In genomic region chr20:63957690-63958441, GRCh38 we compare ENCODE assay signal across 8 cellular contexts. TPM values are rescaled to one million over a fixed set of nuclear protein-coding genes. Genes with fewer than 3 reads are reported as not detected.
DNase-seq lines count a peak whose midpoint lies in the region; ATAC-seq and TF ChIP-seq lines count a peak whose summit lies in the region.

No MANE protein-coding gene starts in this region.

- intact Hi-C loops in spleen (cut with DNase I; ENCODE audit: low total_unique reads), result no loop called here

- peaks cover 0 to 47% (median 33%) of the 10 kb centered on the region in 6 donors for H3K36me3 ChIP-seq in spleen

- no peak for ATAC-seq in HG03196 (IDR thresholded peaks at IDR 0.05; ENCODE audit: unreplicated experiment)

- WGBS in spleen, 5 donors, result 47 to 64% (median 55%) methylated on average over 11 to 13 of the region's 13 CpGs

- TF ChIP-seq CTCF in fibroblast of pulmonary artery (IDR thresholded peaks at IDR 0.05; ENCODE audit: low read length, missing control alignments) (no peak), spleen (IDR thresholded peaks at IDR 0.05 in 8 of 11, conservative IDR thresholded peaks at IDR 0.05 in 3 of 11) (no peak)

- H3K9me3 ChIP-seq in spleen, result no peaks in the 10 kb centered on the region

- peak overlapping the region in 5 of 8 donors; percentile 65 to 96 (median 92) for H3K27ac ChIP-seq in spleen

- peaks cover 25 to 53% (median 45%) of the 10 kb centered on the region in 6 donors for H3K4me1 ChIP-seq in spleen

- no peak overlapping the region for H3K4me3 ChIP-seq in fibroblast of pulmonary artery (replicated peaks; ENCODE audit: low read depth, low read length)
- H3K4me3 ChIP-seq in spleen, result peak overlapping the region in 2 of 8 donors; percentile 96 to 99

- TF ChIP-seq POLR2A in spleen (IDR thresholded peaks at IDR 0.05), result no peak

- H3K27me3 ChIP-seq in spleen (replicated peaks in 1 of 7), result no peaks in the 10 kb centered on the region

- peak; percentile 52 to 82 for DNase-seq in activated CD4-positive, alpha-beta T cell treated with anti-CD3 and anti-CD28 coated beads for 4 hours
- DNase-seq in activated CD4-positive, alpha-beta T cell treated with anti-CD3 and anti-CD28 coated beads for 1 hour, result no peak
- DNase-seq in SK-N-DZ (ENCODE audit: low spot score), result peak; percentile 61
- peak; percentile 45 for DNase-seq in fibroblast of pulmonary artery (ENCODE audit: low read depth)
- DNase-seq in spleen, result peak; percentile 79
- no peak for DNase-seq in pons (ENCODE audit: low spot score)
- no peak for DNase-seq in KG1 (lab: John Stamatoyannopoulos, UW)

RNA-seq across cellular contexts. Expression of gene UCKL1, which starts 1.6 kb away (rescaled TPM):
- polyA plus RNA-seq in SK-N-DZ (2014; cell fraction: cytosol; rRNA removed), result 37.5 and 37.9 TPM in 2 replicates
- polyA plus RNA-seq in SK-N-DZ (2014; cell fraction: nucleus; rRNA removed), result 113 and 219 TPM in 2 replicates
- 10 to 100 TPM; 34.2 to 52.2 (median 47.1) TPM for total RNA-seq in spleen
- polyA plus RNA-seq in spleen, result 10 to 100 TPM; 36.0 to 68.0 (median 62.7) TPM

RNA-seq across cellular contexts. Expression of gene ZNF512B, which starts 11.9 kb away (rescaled TPM):
- polyA plus RNA-seq in SK-N-DZ (2014; cell fraction: cytosol; rRNA removed), result 23.6 and 26.7 TPM in 2 replicates
- polyA plus RNA-seq in SK-N-DZ (2014; cell fraction: nucleus; rRNA removed), result 70.8 and 86.4 TPM in 2 replicates
- 10 to 100 TPM in 6 of 7 donors, 1 to 10 TPM in 1; 9.5 to 21.8 (median 12.8) TPM for total RNA-seq in spleen
- 10 to 100 TPM in 1 of 3 donors, 1 to 10 TPM in 2; 3.4 to 12.0 (median 3.8) TPM for polyA plus RNA-seq in spleen

RNA-seq across cellular contexts. Expression of gene SAMD10, which starts 21.6 kb away (rescaled TPM):
- 3.9 and 16.4 TPM in 2 replicates for polyA plus RNA-seq in SK-N-DZ (2014; cell fraction: cytosol; rRNA removed)
- 29.2 and 35.3 TPM in 2 replicates for polyA plus RNA-seq in SK-N-DZ (2014; cell fraction: nucleus; rRNA removed)
- 10 to 100 TPM in 3 of 7 donors, 1 to 10 TPM in 4; 6.0 to 13.8 (median 8.9) TPM for total RNA-seq in spleen
- 10 to 100 TPM in 1 of 3 donors, 1 to 10 TPM in 2; 5.9 to 10.1 (median 6.1) TPM for polyA plus RNA-seq in spleen

RNA-seq across cellular contexts. Expression of gene PRPF6, which starts 23.1 kb away (rescaled TPM):
- polyA plus RNA-seq in SK-N-DZ (2014; cell fraction: cytosol; rRNA removed), result 137 and 140 TPM in 2 replicates
- 105 and 126 TPM in 2 replicates for polyA plus RNA-seq in SK-N-DZ (2014; cell fraction: nucleus; rRNA removed)
- total RNA-seq in spleen, result 10 to 100 TPM; 53.4 to 71.1 (median 61.6) TPM
- polyA plus RNA-seq in spleen, result 10 to 100 TPM; 39.9 to 52.4 (median 41.9) TPM

Comparison
In these comparisons a context has a peak if more than half of its experiments do, and no peak if none do; other contexts are left out.
1. DNase-seq: peak in activated CD4-positive, alpha-beta T cell treated with anti-CD3 and anti-CD28 coated beads for 4 hours (2 of 2), SK-N-DZ (single experiment), fibroblast of pulmonary artery (single experiment) and spleen (single experiment); none in activated CD4-positive, alpha-beta T cell treated with anti-CD3 and anti-CD28 coated beads for 1 hour (single experiment), pons (single experiment) and KG1 (single experiment).